8 cellular contexts compared by ENCODE assay signal in the genomic region with DNA sequence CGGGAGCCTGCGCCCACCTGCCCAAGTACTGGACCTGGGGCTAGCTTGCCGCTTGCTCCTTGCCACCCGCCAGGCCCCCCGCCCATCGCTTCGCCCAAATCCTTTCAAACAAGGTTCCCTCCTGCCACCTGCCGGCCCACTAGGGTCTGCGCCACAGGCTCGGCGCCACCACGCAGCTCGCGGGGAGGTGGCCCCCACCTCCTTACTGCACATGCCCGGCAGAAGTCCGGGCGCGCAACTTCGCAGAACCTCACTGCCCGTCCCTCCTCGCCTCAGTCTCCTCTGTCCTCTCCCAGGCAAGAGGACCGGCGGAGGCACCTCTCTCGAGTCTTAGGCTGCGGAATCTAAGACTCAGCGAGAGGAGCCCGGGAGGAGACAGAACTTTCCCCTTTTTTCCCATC. TPM values are rescaled to one million over a fixed set of nuclear protein-coding genes. Genes with fewer than 3 reads are reported as not detected.
DNase-seq lines count a peak whose midpoint lies in the region; TF ChIP-seq lines count a peak whose summit lies in the region.

No MANE protein-coding gene starts in this region.

- TF ChIP-seq POLR2A in transverse colon (IDR thresholded peaks at IDR 0.05), result no peak

- H3K4me1 ChIP-seq in GM23248 (ENCODE audit: insufficient read depth), result no peaks in the 10 kb centered on the region
- peaks cover 0 to 7% (median 3%) of the 10 kb centered on the region in 4 donors for H3K4me1 ChIP-seq in transverse colon

- no peaks in the 10 kb centered on the region for H4K20me1 ChIP-seq in GM23248 (ENCODE audit: insufficient read depth)

- intact Hi-C loops in transverse colon (cut with DNase I; ENCODE audit: low total_unique reads), result no loop called here

- DNase-seq in ACHN (peak; percentile 61), GM23248 (peak; percentile 52), T-helper 1 cell (peak in 3 of 5 donors; percentile 23 to 29 (median 26)), cardiac fibroblast (ENCODE audit: low read depth in 2 of 2) (peak; percentile 18 to 26), lung microvascular endothelial cell (ENCODE audit: low read depth in 2 of 2) (peak; percentile 28 to 53), transverse colon (no peak), NCI-H524 treated with DMSO at 0.1 percent for 48 hours (lab: John Stamatoyannopoulos, UW) (no peak), NCI-H1694 (lab: John Stamatoyannopoulos, UW) (no peak)

- peak overlapping the region; percentile 48 for H3K4me3 ChIP-seq in GM23248
- no peak overlapping the region for H3K4me3 ChIP-seq in cardiac fibroblast (replicated peaks in 1 of 2; ENCODE audit: low read depth in 2 of 2, low read length in 2 of 2)
- H3K4me3 ChIP-seq in transverse colon, result peak overlapping the region in 1 of 4 donors; percentile 13

- H3K9ac ChIP-seq in GM23248, result no peak overlapping the region

- TF ChIP-seq EP300 in transverse colon (IDR thresholded peaks at IDR 0.05; ENCODE audit: low read depth), result no peak

- H3K27me3 ChIP-seq in GM23248 (replicated peaks; ENCODE audit: insufficient read depth) (peaks cover 44% of the 10 kb centered on the region), transverse colon (peaks cover 55% of the 10 kb centered on the region)

- 51 to 56% methylated on average over 25 to 27 of the region's 27 CpGs for WGBS in GM23248 (ENCODE audit: low coverage in 1 of 2, low lambda C conversion rate in 2 of 2, missing lambda C conversion rate in 2 of 2), 2 experiments
- 58 to 63% methylated on average over 7 to 27 of the region's 27 CpGs for WGBS in transverse colon (ENCODE audit: low coverage in 1 of 2), 2 donors

- H3K9me3 ChIP-seq in GM23248 (ENCODE audit: low read depth) (no peaks in the 10 kb centered on the region), transverse colon (no peaks in the 10 kb centered on the region)

- H3K4me2 ChIP-seq in GM23248 (ENCODE audit: unreplicated experiment), result no peak overlapping the region

- H3K36me3 ChIP-seq in GM23248 (ENCODE audit: low read depth) (no peaks in the 10 kb centered on the region), transverse colon (no peaks in the 10 kb centered on the region)

- no peak overlapping the region for H3K27ac ChIP-seq in GM23248
- no peak overlapping the region for H3K27ac ChIP-seq in transverse colon

- no peaks in the 10 kb centered on the region for H3K9me2 ChIP-seq in GM23248 (ENCODE audit: insufficient read depth)

- no peaks in the 10 kb centered on the region for H3K79me2 ChIP-seq in GM23248 (ENCODE audit: insufficient read depth)

- no peaks in the 10 kb centered on the region for H3F3A ChIP-seq in GM23248 (ENCODE audit: insufficient read depth)

- H2AFZ ChIP-seq in GM23248, result no peak overlapping the region

- in situ Hi-C loops in ACHN (cut with HindIII; ENCODE audit: low pct_ligation_motif_present, low pct_unique_long_range_greater_than_20kb, low sequenced_read_pairs) (no loop called here), GM23248 (cut with MboI) (loop anchor here (25.0 kb wide), 2 partner anchors 352 to 602 kb away; partner anchors contain the start of gene ANKRD60), transverse colon (cut with MboI; ENCODE audit: low pct_ligation_motif_present in 1 of 4, low pct_unique_long_range_greater_than_20kb in 1 of 4, low sequenced_read_pairs in 3 of 4) (loop anchor here in 2 of 4 donors (25.0 kb wide), 2 partner anchors 352 to 602 kb away; partner anchors contain the start of gene ANKRD60 (in 1 of the 2))

- TF ChIP-seq CTCF in cardiac fibroblast (IDR thresholded peaks at IDR 0.05; ENCODE audit: low read depth, low read length), result peak; percentile 41
- peak in 4 of 5 experiments; percentile 17 to 26 (median 19) for TF ChIP-seq CTCF in transverse colon (IDR thresholded peaks at IDR 0.05)

RNA-seq across cellular contexts. Expression of gene GNAS-AS1, which starts 11.2 kb away (rescaled TPM):
- 0.25 and 0.97 TPM in 2 replicates for total RNA-seq in GM23248 (2014; rRNA removed; shearing (Covaris generic))
- 0.77 and 1.0 TPM in 2 replicates for polyA plus RNA-seq in GM23248 (2016; fragmentation: Nextera tagmentation; extraction: Ambion mirVana)
- total RNA-seq in lung microvascular endothelial cell (0.22 TPM in 1 of 2 replicates, not detected in the other), transverse colon (1 to 10 TPM in 1 of 4 donors, under 1 TPM in 1, not detected in 2; 0.55 to 1.1 TPM)

RNA-seq across cellular contexts. Expression of gene GNAS, which starts 13.0 kb away (rescaled TPM):
- 804 and 904 TPM in 2 replicates for total RNA-seq in GM23248 (2014; rRNA removed; shearing (Covaris generic))
- polyA plus RNA-seq in GM23248 (2016; fragmentation: Nextera tagmentation; extraction: Ambion mirVana), result 421 and 424 TPM in 2 replicates
- total RNA-seq in lung microvascular endothelial cell, result 261 and 375 TPM in 2 replicates
- total RNA-seq in transverse colon, result 100 to 1,000 TPM; 501 to 716 (median 535) TPM

Comparison
In these comparisons a context has a peak if more than half of its experiments do, and no peak if none do; other contexts are left out.
1. DNase-seq: peak in ACHN (single experiment), GM23248 (single experiment), T-helper 1 cell (3 of 5), cardiac fibroblast (2 of 2) and lung microvascular endothelial cell (2 of 2); none in transverse colon (single experiment), NCI-H524 treated with DMSO at 0.1 percent for 48 hours (single experiment) and NCI-H1694 (single experiment).